ENCODE assay signal across 1 cellular context in the genomic region with DNA sequence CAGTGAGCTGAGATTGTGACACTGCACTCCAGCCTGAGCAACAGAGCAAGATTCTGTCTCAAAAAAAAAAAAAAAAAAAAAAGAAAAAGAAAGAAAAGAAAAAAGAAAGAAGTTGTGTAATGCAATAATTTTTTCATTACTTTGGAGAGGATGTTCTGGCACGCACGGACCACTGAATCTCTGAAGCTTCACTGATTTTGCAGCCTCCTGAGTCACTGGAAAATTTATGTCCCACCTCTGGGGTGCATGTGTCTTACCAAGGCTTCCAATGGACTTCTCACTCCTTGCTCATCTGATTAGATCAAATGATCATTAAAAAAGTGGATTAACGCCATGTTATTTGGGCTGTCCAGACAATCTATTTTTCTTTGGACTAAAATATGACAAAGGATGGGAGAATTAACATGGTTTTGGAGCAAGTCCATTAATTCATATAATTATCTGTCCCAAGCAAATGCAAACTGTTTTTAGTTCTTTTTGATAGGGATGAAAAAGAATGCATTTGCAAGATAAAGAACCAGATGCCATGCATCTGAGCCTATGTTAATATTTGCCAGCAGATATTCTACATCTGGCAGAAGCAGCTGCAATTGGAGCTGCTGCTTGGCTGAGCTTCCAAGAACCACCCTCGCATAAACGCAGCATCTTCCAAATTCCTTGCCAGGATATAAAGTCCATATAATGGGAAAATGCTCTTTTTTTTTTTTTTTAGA.
A peak's percentile ranks its signal among the peaks of the same experiment; 100 is the strongest.
TF ChIP-seq lines count a peak whose summit lies in the region.

No MANE protein-coding gene starts in this region.

TF ChIP-seq in GM23338, 12 proteins besides CTCF, POLR2A, EP300 and RAD21:
- TF ChIP-seq ZNF462 (CRISPR knock-in tag; IDR thresholded peaks at IDR 0.05) (0 out of 2 replicates have a peak, but pooled peaks have one; percentile 2), ZNF331 (CRISPR knock-in tag; IDR thresholded peaks at IDR 0.05; ENCODE audit: low read depth) (no peak)
